In the genomic region with DNA sequence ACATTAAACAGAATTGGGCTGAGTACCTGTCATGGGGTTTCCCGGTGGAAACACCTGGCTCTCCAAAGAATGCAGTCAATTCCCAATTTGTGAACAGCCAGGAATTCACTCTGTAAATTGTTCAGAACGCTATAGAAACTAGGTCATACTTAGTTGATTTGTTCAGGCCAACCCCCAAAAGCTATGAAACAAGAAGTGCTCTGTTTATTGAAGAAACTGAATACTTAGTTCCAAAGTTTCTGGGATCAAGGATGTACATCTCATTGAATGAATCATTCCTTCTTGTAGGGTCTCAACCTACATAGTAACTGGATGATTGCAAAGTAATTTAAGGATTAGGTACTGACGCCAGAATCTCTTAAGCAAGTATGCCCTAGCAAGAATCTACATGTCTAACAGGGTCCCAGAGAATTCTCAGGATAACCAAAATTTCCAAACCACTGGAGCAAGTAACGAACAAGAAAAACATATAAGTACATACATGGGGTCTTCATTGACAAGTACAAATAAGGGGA, we compare ENCODE assay signal across 10 cellular contexts. TPM values are rescaled to one million over a fixed set of nuclear protein-coding genes. Genes with fewer than 3 reads are reported as not detected.
DNase-seq lines count a peak whose midpoint lies in the region; ATAC-seq and TF ChIP-seq lines count a peak whose summit lies in the region.
"Had no signal": no experiment of that assay in that cellular context is flagged by ENCODE, and none has a peak within 500 bp of the region (broad histone marks: within the 10 kb centered on the region; RNA-seq: fewer than 3 reads in every experiment).

No MANE protein-coding gene starts in this region.

- peaks cover 3% of the 10 kb centered on the region for H3K27me3 ChIP-seq in HUES64 (ENCODE audit: insufficient read depth, low read length)
- no peaks in the 10 kb centered on the region for H3K27me3 ChIP-seq in breast epithelium
- no peaks in the 10 kb centered on the region for H3K27me3 ChIP-seq in kidney epithelial cell (ENCODE audit: control insufficient read depth, insufficient read depth, low read length)
- no peaks in the 10 kb centered on the region for H3K27me3 ChIP-seq in testis
- H3K27me3 ChIP-seq in CD4-positive, alpha-beta T cell (ENCODE audit: control insufficient read depth, insufficient read depth, low read length): peaks cover 8% of the 10 kb centered on the region

- no peak overlapping the region for H3K9ac ChIP-seq in HUES64 (ENCODE audit: low read depth, low read length)

- H3K4me3 ChIP-seq in HUES64 (ENCODE audit: low read length) (peak overlapping the region; percentile 72), breast epithelium (peak overlapping the region; percentile 75 to 95 (median 92)), kidney epithelial cell (ENCODE audit: low read depth, low read length) (peak overlapping the region; percentile 65), testis (peak overlapping the region; percentile 96 to 98)

- intact Hi-C loops in breast epithelium (cut with DNase I; ENCODE audit: low total_unique reads) (no loop called here), testis (cut with DNase I; ENCODE audit: low total_unique reads) (no loop called here)
- intact Hi-C loops in CD4-positive, alpha-beta T cell (cut with DNase I, micrococcal nuclease): no loop called here

- no peaks in the 10 kb centered on the region for H3K9me3 ChIP-seq in HUES64 (ENCODE audit: insufficient read depth, low read depth, low read length)
- peaks cover 0 to 12% of the 10 kb centered on the region in 2 donors for H3K9me3 ChIP-seq in breast epithelium
- no peaks in the 10 kb centered on the region for H3K9me3 ChIP-seq in testis
- H3K9me3 ChIP-seq in CD4-positive, alpha-beta T cell (ENCODE audit: control insufficient read depth, low read length): no peaks in the 10 kb centered on the region

- H3K4me1 Mint-ChIP-seq in progenitor cell of endocrine pancreas (ENCODE audit: low read depth): no peaks in the 10 kb centered on the region
- H3K4me1 Mint-ChIP-seq in CD4-positive, alpha-beta T cell (ENCODE audit: low read depth): no peaks in the 10 kb centered on the region

- H3K27me3 Mint-ChIP-seq in progenitor cell of endocrine pancreas: no peaks in the 10 kb centered on the region
- peaks cover 22% of the 10 kb centered on the region for H3K27me3 Mint-ChIP-seq in CD4-positive, alpha-beta T cell

- POLR2A ChIA-PET in CD4-positive, alpha-beta T cell (lab: Charles Lee): no interaction called here

- DNase-seq in breast epithelium (ENCODE audit: low spot score in 2 of 2) (no peak), kidney epithelial cell (ENCODE audit: low read depth) (no peak), testis (no peak), progenitor cell of endocrine pancreas (ENCODE audit: low spot score, unreplicated experiment) (no peak)
- DNase-seq in activated CD4-positive, alpha-beta T cell treated with anti-CD3 and anti-CD28 coated beads, Interleukin-2, amount 50 U/mL, for 48 hours: no peak
- no peak for DNase-seq in CD4-positive, alpha-beta T cell
- DNase-seq: NCI-H187 treated with DMSO at 0.1 percent for 48 hours; stimulated activated naive CD4-positive, alpha-beta T cell had no signal

- CTCF ChIA-PET in CD4-positive, alpha-beta T cell (lab: Charles Lee): interaction anchor here (0.7 kb wide), 1 partner anchor 28 kb away, joined by 4 read pairs; no protein-coding TSS in a partner anchor

- TF ChIP-seq POLR2A in breast epithelium (IDR thresholded peaks at IDR 0.05) (no peak), testis (IDR thresholded peaks at IDR 0.05) (no peak)

- H3K4me1 ChIP-seq in HUES64 (ENCODE audit: insufficient read depth, low read length): peaks cover 13% of the 10 kb centered on the region
- H3K4me1 ChIP-seq in breast epithelium: peaks cover 0 to 8% of the 10 kb centered on the region in 2 donors
- peaks cover 7% of the 10 kb centered on the region for H3K4me1 ChIP-seq in testis

- no peaks in the 10 kb centered on the region for H3K36me3 ChIP-seq in HUES64 (ENCODE audit: insufficient read depth, low read length)
- H3K36me3 ChIP-seq in breast epithelium: no peaks in the 10 kb centered on the region
- H3K36me3 ChIP-seq in kidney epithelial cell (ENCODE audit: control insufficient read depth, insufficient read depth, low read length): no peaks in the 10 kb centered on the region
- H3K36me3 ChIP-seq in testis (ENCODE audit: low read depth, missing control alignments): no peaks in the 10 kb centered on the region

- peaks cover 1% of the 10 kb centered on the region for H3K36me3 Mint-ChIP-seq in progenitor cell of endocrine pancreas (ENCODE audit: insufficient read depth)
- H3K36me3 Mint-ChIP-seq in CD4-positive, alpha-beta T cell (ENCODE audit: low read depth): no peaks in the 10 kb centered on the region

- TF ChIP-seq CTCF in breast epithelium (IDR thresholded peaks at IDR 0.05) (no peak), kidney epithelial cell (IDR thresholded peaks at IDR 0.05; ENCODE audit: insufficient read depth, low read length, poor library complexity, severe bottlenecking) (no peak), testis (IDR thresholded peaks at IDR 0.05) (no peak), progenitor cell of endocrine pancreas (IDR thresholded peaks at IDR 0.05; ENCODE audit: unreplicated experiment) (no peak)
- no peak for TF ChIP-seq CTCF in CD4-positive, alpha-beta T cell (IDR thresholded peaks at IDR 0.05)

- ATAC-seq in CD4-positive, alpha-beta T cell (ENCODE audit: poor library complexity): no peak
- ATAC-seq in HG03039 (IDR thresholded peaks at IDR 0.05; ENCODE audit: unreplicated experiment): no peak

- H3K27ac ChIP-seq in HUES64 (ENCODE audit: low read depth, low read length): no peak overlapping the region
- H3K27ac ChIP-seq in breast epithelium: peak overlapping the region; percentile 95 to 98
- peak overlapping the region; percentile 87 to 98 for H3K27ac ChIP-seq in testis
- no peak overlapping the region for H3K27ac ChIP-seq in CD4-positive, alpha-beta T cell (ENCODE audit: low read depth, low read length)

- WGBS in HUES64: 81% methylated on average over 4 of the region's 4 CpGs
- WGBS in testis, 2 donors: 47 to 49% methylated on average over 4 of the region's 4 CpGs

- no peak overlapping the region for H3K4me3 Mint-ChIP-seq in progenitor cell of endocrine pancreas (ENCODE audit: low read depth)
- no peak overlapping the region for H3K4me3 Mint-ChIP-seq in CD4-positive, alpha-beta T cell

- no peak overlapping the region for H3K27ac Mint-ChIP-seq in progenitor cell of endocrine pancreas
- no peak overlapping the region for H3K27ac Mint-ChIP-seq in CD4-positive, alpha-beta T cell

- H3K9me3 Mint-ChIP-seq in progenitor cell of endocrine pancreas (ENCODE audit: low read depth): peaks cover 3% of the 10 kb centered on the region
- H3K9me3 Mint-ChIP-seq in CD4-positive, alpha-beta T cell: peaks cover 6% of the 10 kb centered on the region

RNA-seq across cellular contexts. Expression of a gene that starts 0.7 kb away (rescaled TPM):
- polyA plus RNA-seq in HUES64 (2013, experiment 1 of 2): 3.3 TPM
- 3.4 TPM for polyA plus RNA-seq in HUES64 (2013, experiment 2 of 2)
- total RNA-seq in breast epithelium (10 to 100 TPM; 21.0 to 30.0 (median 22.6) TPM), kidney epithelial cell (13.7 and 22.0 TPM in 2 replicates), testis (10 to 100 TPM; 27.2 to 38.3 TPM), progenitor cell of endocrine pancreas (0.51 and 0.53 TPM in 2 replicates)
- 31.8 TPM for polyA plus RNA-seq in testis (ENCODE audit: insufficient read depth, low read depth, low replicate concordance)
- total RNA-seq in CD4-positive, alpha-beta T cell: under 1 TPM; 0.14 TPM

Comparison
In these comparisons a context has a peak if more than half of its experiments do, and no peak if none do; other contexts are left out.
1. H3K27ac ChIP-seq: peak in breast epithelium (2 of 2) and testis (2 of 2); none in HUES64 (single experiment) and CD4-positive, alpha-beta T cell (single experiment).
2. Peak in every context shown above with its lines, with median percentiles within 50 percentile points of each other: H3K4me3 ChIP-seq.